19 cellular contexts compared by ENCODE assay signal in genomic region chr10:119505131-119505551, GRCh38. TPM values are rescaled to one million over a fixed set of nuclear protein-coding genes. Genes with fewer than 3 reads are reported as not detected.
A peak's percentile ranks its signal among the peaks of the same experiment; 100 is the strongest.
DNase-seq lines count a peak whose midpoint lies in the region; ATAC-seq and TF ChIP-seq lines count a peak whose summit lies in the region.
"Had no signal": no experiment of that assay in that cellular context is flagged by ENCODE, and none has a peak within 500 bp of the region (broad histone marks: within the 10 kb centered on the region; RNA-seq: fewer than 3 reads in every experiment).

No MANE protein-coding gene starts in this region.

- no peaks in the 10 kb centered on the region for H3K27me3 Mint-ChIP-seq in activated naive CD8-positive, alpha-beta T cell

- 71 to 72% methylated on average over 10 to 12 of the region's 12 CpGs for WGBS in transverse colon (ENCODE audit: low coverage in 1 of 2), 2 donors

- TF ChIP-seq CTCF in transverse colon (IDR thresholded peaks at IDR 0.05) = no peak

- no peak for TF ChIP-seq EP300 in transverse colon (IDR thresholded peaks at IDR 0.05; ENCODE audit: low read depth)

- peaks cover 0 to 27% (median 4%) of the 10 kb centered on the region in 4 donors for H3K4me1 ChIP-seq in transverse colon
- H3K4me1 ChIP-seq: Caco-2, pancreas had no signal

- no peak overlapping the region for H3K4me3 ChIP-seq in transverse colon
- H3K4me3 ChIP-seq: cardiac muscle cell, dorsolateral prefrontal cortex, pancreas had no signal

- no peak for DNase-seq in left cardiac atrium
- DNase-seq in Right ventricle myocardium superior = no peak
- peak; percentile 61 for DNase-seq in mucosa of gallbladder (ENCODE audit: low spot score)
- peak; percentile 30 for DNase-seq in transverse colon
- no peak for DNase-seq in NCI-H82 treated with DMSO at 0.1 percent for 48 hours (lab: John Stamatoyannopoulos, UW; ENCODE audit: unreplicated experiment)
- DNase-seq: Caco-2, dorsolateral prefrontal cortex, erythroblast, glutamatergic neuron, NCI-H1092, NCI-H526 treated with DMSO at 0.1 percent for 48 hours, OCI-M1, pancreas, SHP77 treated with DMSO at 0.1 percent for 48 hours, T1000 had no signal

- peaks cover 24% of the 10 kb centered on the region for H3K36me3 Mint-ChIP-seq in activated naive CD8-positive, alpha-beta T cell

- no peaks in the 10 kb centered on the region for H3K36me3 ChIP-seq in transverse colon
- H3K36me3 ChIP-seq: cardiac muscle cell, pancreas had no signal

- H3K9me3 ChIP-seq in transverse colon = no peaks in the 10 kb centered on the region
- H3K9me3 ChIP-seq: Caco-2, pancreas had no signal

- no peaks in the 10 kb centered on the region for H3K9me3 Mint-ChIP-seq in activated naive CD8-positive, alpha-beta T cell (ENCODE audit: low read depth)

- peak; percentile 45 to 55 for ATAC-seq in left cardiac atrium
- ATAC-seq in Right ventricle myocardium superior (ENCODE audit: poor library complexity) = no peak
- no peak for ATAC-seq in HG03521 (IDR thresholded peaks at IDR 0.05; ENCODE audit: unreplicated experiment)
- ATAC-seq in HG03097 (IDR thresholded peaks at IDR 0.05; ENCODE audit: low FRiP score, unreplicated experiment) = no peak

- H3K4me3 Mint-ChIP-seq in activated naive CD8-positive, alpha-beta T cell = peak overlapping the region; percentile 70

- intact Hi-C loops in left cardiac atrium (cut with DNase I) = no loop called here
- intact Hi-C loops in Right ventricle myocardium superior (cut with DNase I) = no loop called here
- intact Hi-C loops in transverse colon (cut with DNase I; ENCODE audit: low total_unique reads) = no loop called here

- H3K4me1 Mint-ChIP-seq in activated naive CD8-positive, alpha-beta T cell (ENCODE audit: low read depth) = peaks cover 88% of the 10 kb centered on the region

- H3K27me3 ChIP-seq in transverse colon = no peaks in the 10 kb centered on the region
- H3K27me3 ChIP-seq: cardiac muscle cell, pancreas had no signal

- TF ChIP-seq POLR2A in transverse colon (IDR thresholded peaks at IDR 0.05) = no peak

- peak overlapping the region; percentile 100 for H3K27ac Mint-ChIP-seq in activated naive CD8-positive, alpha-beta T cell

- H3K27ac ChIP-seq in transverse colon = peak overlapping the region; percentile 61 to 65 (median 62)
- H3K27ac ChIP-seq: cardiac muscle cell, dorsolateral prefrontal cortex, pancreas had no signal

- in situ Hi-C loops in transverse colon (cut with MboI; ENCODE audit: low pct_ligation_motif_present in 1 of 4, low pct_unique_long_range_greater_than_20kb in 1 of 4, low sequenced_read_pairs in 3 of 4) = no loop called here

RNA-seq across cellular contexts. Expression of gene RGS10, which starts 37.4 kb away (rescaled TPM):
- total RNA-seq in left cardiac atrium = 10 to 100 TPM in 1 of 2 donors, 1 to 10 TPM in 1; 7.0 to 12.5 TPM
- 4.8 TPM for total RNA-seq in Right ventricle myocardium superior
- 42.7 TPM for total RNA-seq in mucosa of gallbladder
- total RNA-seq in transverse colon = 10 to 100 TPM; 26.3 to 47.1 (median 38.8) TPM

Comparison
In these comparisons a context has a peak if more than half of its experiments do, and no peak if none do; other contexts are left out.
1. ATAC-seq: peak in left cardiac atrium (2 of 2); none in Right ventricle myocardium superior (single experiment), HG03521 (single experiment) and HG03097 (single experiment).
2. DNase-seq: peak in mucosa of gallbladder (single experiment) and transverse colon (single experiment); none in left cardiac atrium (single experiment), Right ventricle myocardium superior (single experiment) and NCI-H82 treated with DMSO at 0.1 percent for 48 hours (single experiment).